ENCODE assay signal across 12 cellular contexts in the genomic region with DNA sequence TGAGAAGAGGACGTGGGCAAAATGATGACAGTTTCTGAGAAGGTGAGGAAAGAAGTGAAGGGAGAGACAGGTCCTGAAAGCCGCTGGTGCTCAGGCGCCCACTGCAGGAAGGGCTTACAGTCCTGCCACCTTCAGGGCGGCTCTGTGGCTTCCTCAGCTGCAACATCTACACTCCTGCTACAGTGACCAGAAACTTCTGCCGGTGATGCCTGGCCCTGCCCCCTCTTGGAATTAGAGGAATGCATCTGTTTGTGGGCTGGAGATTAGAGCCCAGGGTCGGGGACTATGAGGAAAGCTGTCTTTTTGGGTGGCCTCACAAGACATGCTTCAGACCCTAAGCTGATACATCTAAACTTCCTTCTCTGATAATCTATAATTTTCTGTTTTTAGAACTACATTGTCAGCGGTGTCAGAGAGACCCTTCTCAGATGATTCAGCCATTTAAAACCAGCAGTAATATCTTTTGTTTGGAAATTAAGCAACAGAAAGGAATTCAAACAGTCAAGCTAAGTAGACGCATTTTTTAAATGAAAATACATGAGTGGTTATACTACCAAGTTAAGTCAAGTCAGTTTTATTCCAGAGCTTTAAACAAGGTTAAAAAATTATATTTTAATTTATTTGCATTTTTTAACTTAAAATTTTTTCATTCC. TPM values are rescaled to one million over a fixed set of nuclear protein-coding genes. Genes with fewer than 3 reads are reported as not detected.
DNase-seq lines count a peak whose midpoint lies in the region; ATAC-seq and TF ChIP-seq lines count a peak whose summit lies in the region.
"Had no signal": no experiment of that assay in that cellular context is flagged by ENCODE, and none has a peak within 500 bp of the region (broad histone marks: within the 10 kb centered on the region; RNA-seq: fewer than 3 reads in every experiment).

No MANE protein-coding gene starts in this region.

- peaks cover 30% of the 10 kb centered on the region for H3F3A ChIP-seq in smooth muscle cell (ENCODE audit: low read depth)

- no peaks in the 10 kb centered on the region for H3K27me3 Mint-ChIP-seq in glutamatergic neuron (ENCODE audit: unreplicated experiment)

- no peak for ATAC-seq in GM21526 (IDR thresholded peaks at IDR 0.05; ENCODE audit: low FRiP score, unreplicated experiment)
- ATAC-seq: gastrocnemius medialis had no signal

- H3K27me3 ChIP-seq in SJCRH30 (no peaks in the 10 kb centered on the region), smooth muscle cell (ENCODE audit: low read depth) (no peaks in the 10 kb centered on the region)
- H3K27me3 ChIP-seq: gastrocnemius medialis had no signal

- CTCF ChIA-PET in HEK293T (lab: Yijun Ruan, JAX) = interaction anchor here (0.6 to 0.7 kb wide), 2 partner anchors 28 to 161 kb away, joined by 3 read pairs; no protein-coding TSS in a partner anchor

- no peaks in the 10 kb centered on the region for H4K20me1 ChIP-seq in smooth muscle cell (ENCODE audit: low read depth)

- H3K79me2 ChIP-seq in smooth muscle cell (ENCODE audit: low read depth) = peaks cover 37% of the 10 kb centered on the region

- peaks cover 10% of the 10 kb centered on the region; the same call in 1 of the 2 replicates for H3K4me1 ChIP-seq in SJCRH30
- H3K4me1 ChIP-seq in smooth muscle cell (ENCODE audit: low read depth) = peaks cover 45% of the 10 kb centered on the region
- H3K4me1 ChIP-seq: gastrocnemius medialis had no signal

- TF ChIP-seq CTCF in glutamatergic neuron (IDR thresholded peaks at IDR 0.05; ENCODE audit: partially characterized antibody, unreplicated experiment) (no peak), smooth muscle cell (IDR thresholded peaks at IDR 0.05; ENCODE audit: borderline replicate concordance, insufficient read depth, poor library complexity, severe bottlenecking) (no peak)

- H3K4me3 ChIP-seq in SJCRH30 (no peak overlapping the region), smooth muscle cell (peak overlapping the region; percentile 21)
- H3K4me3 ChIP-seq: gastrocnemius medialis had no signal

- POLR2A ChIA-PET in HEK293T (lab: Yijun Ruan, JAX) = no interaction called here

- no peak overlapping the region for H3K27ac Mint-ChIP-seq in glutamatergic neuron (ENCODE audit: unreplicated experiment)
- H3K27ac Mint-ChIP-seq: activated naive CD4-positive, alpha-beta T cell treated with anti-CD3 and anti-CD28 coated beads, Interleukin-2, amount 50 U/mL, for 72 hours had no signal

- no peaks in the 10 kb centered on the region for H3K9me3 ChIP-seq in SJCRH30 (replicated peaks)
- H3K9me3 ChIP-seq in smooth muscle cell (replicated peaks; ENCODE audit: low read depth) = no peaks in the 10 kb centered on the region
- H3K9me3 ChIP-seq: gastrocnemius medialis had no signal

- no peaks in the 10 kb centered on the region for H3K36me3 Mint-ChIP-seq in glutamatergic neuron (ENCODE audit: unreplicated experiment)
- H3K36me3 Mint-ChIP-seq: activated naive CD4-positive, alpha-beta T cell treated with anti-CD3 and anti-CD28 coated beads, Interleukin-2, amount 50 U/mL, for 72 hours had no signal

- no peak overlapping the region for H3K4me3 Mint-ChIP-seq in glutamatergic neuron (ENCODE audit: unreplicated experiment)

- no peaks in the 10 kb centered on the region for H3K36me3 ChIP-seq in SJCRH30
- H3K36me3 ChIP-seq in smooth muscle cell (ENCODE audit: low read depth) = no peaks in the 10 kb centered on the region
- H3K36me3 ChIP-seq: gastrocnemius medialis had no signal

- peak; percentile 19 for DNase-seq in HEK293T (ENCODE audit: extremely low spot score)
- peak; percentile 59 to 62 for DNase-seq in SJCRH30
- peak; percentile 22 for DNase-seq in glutamatergic neuron
- DNase-seq in smooth muscle cell (lab: John Stamatoyannopoulos, UW; ENCODE audit: unreplicated experiment) = no peak
- DNase-seq in SIG-M5 (lab: John Stamatoyannopoulos, UW) = no peak
- no peak for DNase-seq in NOMO-1 (lab: John Stamatoyannopoulos, UW; ENCODE audit: unreplicated experiment in 2 of 2)
- DNase-seq: gastrocnemius medialis, NCI-H1930, nucleus accumbens, T1000 had no signal

- no peaks in the 10 kb centered on the region for H3K9me3 Mint-ChIP-seq in glutamatergic neuron (ENCODE audit: unreplicated experiment)
- H3K9me3 Mint-ChIP-seq: activated naive CD4-positive, alpha-beta T cell treated with anti-CD3 and anti-CD28 coated beads, Interleukin-2, amount 50 U/mL, for 72 hours had no signal

- no peak overlapping the region for H3K9ac ChIP-seq in smooth muscle cell (ENCODE audit: low read depth)

- H3K4me1 Mint-ChIP-seq in glutamatergic neuron (ENCODE audit: low read depth, unreplicated experiment) = peaks cover 6% of the 10 kb centered on the region

- 3% methylated on average over 8 of the region's 8 CpGs for WGBS in smooth muscle cell (ENCODE audit: low lambda C conversion rate)

- H3K4me2 ChIP-seq in smooth muscle cell = peak overlapping the region; percentile 76

- H2AFZ ChIP-seq in smooth muscle cell (ENCODE audit: low read depth) = no peak overlapping the region

- no peak overlapping the region for H3K27ac ChIP-seq in SJCRH30
- peak overlapping the region; percentile 80 for H3K27ac ChIP-seq in smooth muscle cell (ENCODE audit: low read depth)
- H3K27ac ChIP-seq: gastrocnemius medialis had no signal

TF ChIP-seq in HEK293T, 16 proteins besides CTCF, POLR2A, EP300 and RAD21:
- TF ChIP-seq FOXK2 (IDR thresholded peaks at IDR 0.05) = no peak
- TF ChIP-seq SUZ12 (IDR thresholded peaks at IDR 0.05) = no peak
- no peak for TF ChIP-seq LEF1 (IDR thresholded peaks at IDR 0.05; ENCODE audit: borderline replicate concordance)
- TF ChIP-seq, protein P1, sequence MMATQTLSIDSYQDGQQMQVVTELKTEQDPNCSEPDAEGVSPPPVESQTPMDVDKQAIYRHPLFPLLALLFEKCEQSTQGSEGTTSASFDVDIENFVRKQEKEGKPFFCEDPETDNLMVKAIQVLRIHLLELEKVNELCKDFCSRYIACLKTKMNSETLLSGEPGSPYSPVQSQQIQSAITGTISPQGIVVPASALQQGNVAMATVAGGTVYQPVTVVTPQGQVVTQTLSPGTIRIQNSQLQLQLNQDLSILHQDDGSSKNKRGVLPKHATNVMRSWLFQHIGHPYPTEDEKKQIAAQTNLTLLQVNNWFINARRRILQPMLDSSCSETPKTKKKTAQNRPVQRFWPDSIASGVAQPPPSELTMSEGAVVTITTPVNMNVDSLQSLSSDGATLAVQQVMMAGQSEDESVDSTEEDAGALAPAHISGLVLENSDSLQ (IDR thresholded peaks at IDR 0.05) = no peak
- TF ChIP-seq ELF4 (IDR thresholded peaks at IDR 0.05) = no peak
- no peak for TF ChIP-seq HDGF (IDR thresholded peaks at IDR 0.05; ENCODE audit: borderline replicate concordance)
- TF ChIP-seq CTBP1 (IDR thresholded peaks at IDR 0.05; ENCODE audit: borderline replicate concordance) = no peak
- TF ChIP-seq FOXM1 (IDR thresholded peaks at IDR 0.05; ENCODE audit: borderline replicate concordance) = no peak
- TF ChIP-seq ZNF384 (IDR thresholded peaks at IDR 0.05) = no peak
- no peak for TF ChIP-seq L3MBTL2 (conservative IDR thresholded peaks at IDR 0.05)
- no peak for TF ChIP-seq ARNT (IDR thresholded peaks at IDR 0.05)
- no peak for TF ChIP-seq BHLHE40 (IDR thresholded peaks at IDR 0.05; ENCODE audit: borderline replicate concordance)
- TF ChIP-seq FOXA1 (IDR thresholded peaks at IDR 0.05) = no peak
- TF ChIP-seq NFRKB (IDR thresholded peaks at IDR 0.05) = no peak
- no peak for TF ChIP-seq TARDBP (IDR thresholded peaks at IDR 0.05)

RNA-seq across cellular contexts. Expression of gene PRDM6, which starts 30.4 kb away (rescaled TPM):
- total RNA-seq in SJCRH30 (2014; rRNA removed; shearing (Covaris generic)) = 0.14 and 0.43 TPM in 2 replicates
- total RNA-seq in glutamatergic neuron (ENCODE audit: unreplicated experiment) (2.6 TPM), smooth muscle cell (12.9 and 16.5 TPM in 2 replicates)
- polyA plus RNA-seq in smooth muscle cell = 20.4 and 28.1 TPM in 2 replicates
- total RNA-seq: activated naive CD4-positive, alpha-beta T cell treated with anti-CD3 and anti-CD28 coated beads, Interleukin-2, amount 50 U/mL, for 72 hours had no signal

Comparison
In these comparisons a context has a peak if more than half of its experiments do, and no peak if none do; other contexts are left out.
1. DNase-seq: peak in HEK293T (single experiment), SJCRH30 (2 of 2) and glutamatergic neuron (single experiment); none in smooth muscle cell (single experiment), SIG-M5 (single experiment) and NOMO-1 (0 of 2).